In the genomic region with DNA sequence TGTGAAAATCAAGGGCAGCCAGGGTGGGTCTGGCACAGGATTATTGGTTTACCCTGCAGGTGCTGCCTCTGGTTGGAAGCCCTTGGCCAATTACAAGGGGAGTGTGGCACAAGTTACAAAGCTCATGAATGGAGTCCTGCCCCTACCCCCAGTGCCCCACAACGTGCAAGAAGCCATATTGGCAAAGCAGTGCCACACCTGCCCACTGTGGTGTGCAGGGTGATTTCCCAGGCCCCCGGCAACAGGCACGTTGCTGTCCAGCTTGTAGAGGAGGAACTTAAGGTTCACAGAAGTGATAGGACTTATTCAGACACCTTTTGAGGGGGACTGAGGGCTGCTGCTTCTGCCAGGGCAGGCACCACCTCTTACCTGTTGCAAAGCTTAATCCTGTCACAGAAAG, we compare ENCODE assay signal across 1 cellular context.
TF ChIP-seq lines count a peak whose summit lies in the region.

No MANE protein-coding gene starts in this region.

TF ChIP-seq in GM12878, 131 proteins besides CTCF, POLR2A, EP300 and RAD21:
- TF ChIP-seq E2F4 (IDR thresholded peaks at IDR 0.05; ENCODE audit: low read depth, low read length) (no peak), CBX3 (IDR thresholded peaks at IDR 0.05; ENCODE audit: borderline replicate concordance, low read depth) (no peak), SMC3 (IDR thresholded peaks at IDR 0.05; ENCODE audit: borderline replicate concordance, low read length) (no peak), SMARCA5 (IDR thresholded peaks at IDR 0.05) (no peak), JUND (IDR thresholded peaks at IDR 0.05; ENCODE audit: low read depth, low read length) (no peak), KAT2A (conservative IDR thresholded peaks at IDR 0.05; ENCODE audit: control insufficient read depth, low read depth, low read length) (no peak), RBBP5 (conservative IDR thresholded peaks at IDR 0.05) (no peak), HDGF (IDR thresholded peaks at IDR 0.05) (no peak), PAX5 (IDR thresholded peaks at IDR 0.05; ENCODE audit: borderline replicate concordance, low read depth, low read length) (no peak), EGR1 (IDR thresholded peaks at IDR 0.05; ENCODE audit: borderline replicate concordance in 1 of 2, low read depth in 2 of 2, low read length in 2 of 2) (no peak), BMI1 (IDR thresholded peaks at IDR 0.05; ENCODE audit: borderline replicate concordance) (no peak), TCF12 (IDR thresholded peaks at IDR 0.05; ENCODE audit: low read depth, low read length) (no peak), EED (IDR thresholded peaks at IDR 0.05; ENCODE audit: low read depth) (no peak), HDAC6 (IDR thresholded peaks at IDR 0.05; ENCODE audit: unreplicated experiment) (no peak), BHLHE40 (IDR thresholded peaks at IDR 0.05; ENCODE audit: borderline replicate concordance in 1 of 2, low read depth in 2 of 2, low read length in 1 of 2) (no peak)
- TF ChIP-seq, protein P1, sequence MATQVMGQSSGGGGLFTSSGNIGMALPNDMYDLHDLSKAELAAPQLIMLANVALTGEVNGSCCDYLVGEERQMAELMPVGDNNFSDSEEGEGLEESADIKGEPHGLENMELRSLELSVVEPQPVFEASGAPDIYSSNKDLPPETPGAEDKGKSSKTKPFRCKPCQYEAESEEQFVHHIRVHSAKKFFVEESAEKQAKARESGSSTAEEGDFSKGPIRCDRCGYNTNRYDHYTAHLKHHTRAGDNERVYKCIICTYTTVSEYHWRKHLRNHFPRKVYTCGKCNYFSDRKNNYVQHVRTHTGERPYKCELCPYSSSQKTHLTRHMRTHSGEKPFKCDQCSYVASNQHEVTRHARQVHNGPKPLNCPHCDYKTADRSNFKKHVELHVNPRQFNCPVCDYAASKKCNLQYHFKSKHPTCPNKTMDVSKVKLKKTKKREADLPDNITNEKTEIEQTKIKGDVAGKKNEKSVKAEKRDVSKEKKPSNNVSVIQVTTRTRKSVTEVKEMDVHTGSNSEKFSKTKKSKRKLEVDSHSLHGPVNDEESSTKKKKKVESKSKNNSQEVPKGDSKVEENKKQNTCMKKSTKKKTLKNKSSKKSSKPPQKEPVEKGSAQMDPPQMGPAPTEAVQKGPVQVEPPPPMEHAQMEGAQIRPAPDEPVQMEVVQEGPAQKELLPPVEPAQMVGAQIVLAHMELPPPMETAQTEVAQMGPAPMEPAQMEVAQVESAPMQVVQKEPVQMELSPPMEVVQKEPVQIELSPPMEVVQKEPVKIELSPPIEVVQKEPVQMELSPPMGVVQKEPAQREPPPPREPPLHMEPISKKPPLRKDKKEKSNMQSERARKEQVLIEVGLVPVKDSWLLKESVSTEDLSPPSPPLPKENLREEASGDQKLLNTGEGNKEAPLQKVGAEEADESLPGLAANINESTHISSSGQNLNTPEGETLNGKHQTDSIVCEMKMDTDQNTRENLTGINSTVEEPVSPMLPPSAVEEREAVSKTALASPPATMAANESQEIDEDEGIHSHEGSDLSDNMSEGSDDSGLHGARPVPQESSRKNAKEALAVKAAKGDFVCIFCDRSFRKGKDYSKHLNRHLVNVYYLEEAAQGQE (IDR thresholded peaks at IDR 0.05; ENCODE audit: low read depth, low read length) = no peak
TF ChIP-seq in GM12878: peak in this region for 0.
